Comparison of ENCODE assay signal across 8 cellular contexts in the genomic region with DNA sequence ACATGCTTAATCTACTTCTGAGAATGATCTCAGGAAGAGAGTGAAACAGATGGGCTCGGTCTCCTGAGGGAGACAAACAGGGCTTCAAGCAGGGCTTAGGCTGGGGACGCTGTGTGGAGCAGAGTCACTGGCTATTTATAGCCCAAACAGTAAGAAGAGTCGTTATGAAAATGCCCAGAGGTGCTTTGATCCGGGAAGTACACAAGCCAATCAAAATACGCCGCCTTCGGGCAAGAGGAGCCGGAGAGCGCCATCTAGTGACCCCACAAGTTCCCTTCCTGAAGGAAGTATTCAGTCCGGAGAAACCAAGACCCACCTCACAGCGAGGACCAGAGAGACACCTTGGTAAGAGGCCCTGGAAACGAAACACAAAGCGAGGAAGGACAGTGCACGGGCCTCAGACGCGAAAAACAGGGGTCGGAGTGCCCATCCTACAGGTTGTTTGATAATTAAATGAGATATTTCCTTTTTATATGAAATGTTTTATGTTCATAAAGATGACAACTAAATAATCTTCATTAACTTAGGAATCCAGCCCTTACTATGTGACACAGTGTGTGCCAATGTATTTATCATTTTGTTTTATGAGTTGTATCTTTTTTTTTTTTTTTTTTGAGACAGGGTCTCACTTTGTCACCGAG. TPM values are rescaled to one million over a fixed set of nuclear protein-coding genes. Genes with fewer than 3 reads are reported as not detected.
DNase-seq lines count a peak whose midpoint lies in the region; ATAC-seq and TF ChIP-seq lines count a peak whose summit lies in the region.

No MANE protein-coding gene starts in this region.

- H3K27ac Mint-ChIP-seq in activated naive CD4-positive, alpha-beta T cell treated with anti-CD3 and anti-CD28 coated beads for 36 hours, result peak overlapping the region; percentile 30

- H3K14ac ChIP-seq in trophoblast cell (ENCODE audit: low read length), result no peak overlapping the region

- no peak overlapping the region for H3K9ac ChIP-seq in trophoblast cell (ENCODE audit: low read length)

- peaks cover 4% of the 10 kb centered on the region for H3K79me1 ChIP-seq in trophoblast cell (ENCODE audit: low read length)

- peak overlapping the region; percentile 48 for H3K4me2 ChIP-seq in trophoblast cell (ENCODE audit: low read length)

- ATAC-seq in HG02588 (IDR thresholded peaks at IDR 0.05; ENCODE audit: unreplicated experiment), result peak; percentile 96

- H3K18ac ChIP-seq in trophoblast cell (ENCODE audit: low read length), result no peak overlapping the region

- H3K4ac ChIP-seq in trophoblast cell (ENCODE audit: low read depth, low read length), result no peak overlapping the region

- H2AK5ac ChIP-seq in trophoblast cell (ENCODE audit: low read length), result no peak overlapping the region

- H3K4me1 ChIP-seq in trophoblast cell (ENCODE audit: control insufficient read depth in 1 of 2, insufficient read depth in 2 of 2, low read length in 2 of 2), result no peaks in the 10 kb centered on the region
- H3K4me1 ChIP-seq in tibial artery, result peaks cover 0 to 11% (median 2%) of the 10 kb centered on the region in 4 donors

- H3K4me3 ChIP-seq in trophoblast cell (ENCODE audit: low read depth, low read length), result no peak overlapping the region
- H3K4me3 ChIP-seq in tibial artery, result peak overlapping the region; percentile 18 to 28

- H3K36me3 Mint-ChIP-seq in activated naive CD4-positive, alpha-beta T cell treated with anti-CD3 and anti-CD28 coated beads for 36 hours (ENCODE audit: low read depth), result no peaks in the 10 kb centered on the region

- in situ Hi-C loops in SK-MEL-5 (cut with HindIII; ENCODE audit: low pct_unique_long_range_greater_than_20kb, low sequenced_read_pairs), result no loop called here

- no peak overlapping the region for H2BK5ac ChIP-seq in trophoblast cell (ENCODE audit: low read depth, low read length, poor library complexity)

- H3K9me3 ChIP-seq in trophoblast cell (ENCODE audit: insufficient read depth, low read depth, low read length) (peaks cover 5% of the 10 kb centered on the region), tibial artery (peaks cover 0 to 6% (median 0%) of the 10 kb centered on the region in 3 donors)

- H2AFZ ChIP-seq in trophoblast cell (ENCODE audit: insufficient read depth, low read length, poor library complexity), result peak overlapping the region; percentile 60

- no peak overlapping the region for H3K23ac ChIP-seq in trophoblast cell (ENCODE audit: low read length)

- no peaks in the 10 kb centered on the region for H3K79me2 ChIP-seq in trophoblast cell (ENCODE audit: control insufficient read depth, insufficient read depth, low read length, poor library complexity)

- H4K12ac ChIP-seq in trophoblast cell (ENCODE audit: low read depth, low read length), result no peak overlapping the region

- H3K27me3 ChIP-seq in trophoblast cell (ENCODE audit: insufficient read depth, low read length), result no peaks in the 10 kb centered on the region
- no peaks in the 10 kb centered on the region for H3K27me3 ChIP-seq in tibial artery

- no peak overlapping the region for H4K8ac ChIP-seq in trophoblast cell (ENCODE audit: low read depth, low read length)

- H3K9me3 Mint-ChIP-seq in activated naive CD4-positive, alpha-beta T cell treated with anti-CD3 and anti-CD28 coated beads for 36 hours, result peaks cover 4% of the 10 kb centered on the region

- intact Hi-C loops in activated naive CD4-positive, alpha-beta T cell treated with anti-CD3 and anti-CD28 coated beads for 36 hours (cut with micrococcal nuclease), result loop anchor here (1.0 to 10.0 kb wide), 10 partner anchors 10 to 1545 kb away; a partner anchor contains a TSS
- intact Hi-C loops in tibial artery (cut with DNase I; ENCODE audit: low total_unique reads), result loop anchor here (2.0 to 5.0 kb wide), 2 partner anchors 57 to 132 kb away; a partner anchor contains a TSS

- H3K27ac ChIP-seq in trophoblast cell (ENCODE audit: low read depth, low read length) (no peak overlapping the region), tibial artery (no peak overlapping the region)

- DNase-seq in GM10266 (ENCODE audit: extremely low spot score) (peak; percentile 90), NCI-H1048 (lab: John Stamatoyannopoulos, UW) (peak; percentile 95), SK-MEL-5 (ENCODE audit: low read depth, low spot score) (peak; percentile 90), glomerular endothelial cell (ENCODE audit: extremely low read depth, low read depth, low spot score) (peak; percentile 72), trophoblast cell (peak; percentile 70 to 91), tibial artery (peak; percentile 79 to 86)
- peak; percentile 93 for DNase-seq in activated naive CD4-positive, alpha-beta T cell treated with anti-CD3 and anti-CD28 coated beads for 36 hours

- H4K91ac ChIP-seq in trophoblast cell (ENCODE audit: low read depth, low read length), result no peak overlapping the region

- H3K4me3 Mint-ChIP-seq in activated naive CD4-positive, alpha-beta T cell treated with anti-CD3 and anti-CD28 coated beads for 36 hours, result peak overlapping the region; percentile 32

- H2BK120ac ChIP-seq in trophoblast cell (ENCODE audit: insufficient read depth, low read length, poor library complexity), result no peak overlapping the region

- H3K36me3 ChIP-seq in trophoblast cell (ENCODE audit: control insufficient read depth in 1 of 2, insufficient read depth in 2 of 2, low read length in 2 of 2), result peaks cover 0 to 2% of the 10 kb centered on the region in 2 experiments
- no peaks in the 10 kb centered on the region for H3K36me3 ChIP-seq in tibial artery

- WGBS in trophoblast cell (ENCODE audit: extremely low coverage, insufficient coverage, insufficient read length), result no CpG with 5 or more reads among the region's 18 CpGs

- CTCF ChIA-PET in activated naive CD4-positive, alpha-beta T cell treated with anti-CD3 and anti-CD28 coated beads for 36 hours (lab: Charles Lee), result interaction anchor here (0.7 to 2.0 kb wide), 3 partner anchors 201 to 408 kb away, joined by 3 to 9 read pairs (median 4); no protein-coding TSS in a partner anchor

- H3K27me3 Mint-ChIP-seq in activated naive CD4-positive, alpha-beta T cell treated with anti-CD3 and anti-CD28 coated beads for 36 hours (ENCODE audit: low read depth), result peaks cover 6% of the 10 kb centered on the region

- H2BK12ac ChIP-seq in trophoblast cell (ENCODE audit: low read length), result no peak overlapping the region

- TF ChIP-seq CTCF in GM10266 (IDR thresholded peaks at IDR 0.05; ENCODE audit: control insufficient read depth, insufficient read depth, low read depth, missing control alignments) (peak; percentile 82), tibial artery (IDR thresholded peaks at IDR 0.05) (peak; percentile 78 to 81)

- peaks cover 2% of the 10 kb centered on the region for H3K4me1 Mint-ChIP-seq in activated naive CD4-positive, alpha-beta T cell treated with anti-CD3 and anti-CD28 coated beads for 36 hours (ENCODE audit: low read depth)

RNA-seq across cellular contexts. Expression of a gene that starts 25.0 kb away (rescaled TPM):
- total RNA-seq in SK-MEL-5 (2014; rRNA removed; shearing (Covaris generic)), result 74.3 and 88.0 TPM in 2 replicates
- 34.3 and 37.8 TPM in 2 replicates for polyA plus RNA-seq in SK-MEL-5 (2015; cell fraction: cytosol; rRNA removed)
- polyA plus RNA-seq in SK-MEL-5 (2015; cell fraction: nucleus; rRNA removed), result 10.8 and 12.0 TPM in 2 replicates
- 10 to 100 TPM; 23.8 to 24.3 TPM for total RNA-seq in activated naive CD4-positive, alpha-beta T cell treated with anti-CD3 and anti-CD28 coated beads for 36 hours
- 31.4 and 36.3 TPM in 2 replicates for total RNA-seq in glomerular endothelial cell
- polyA plus RNA-seq in trophoblast cell (2013), result 10.1 and 10.5 TPM in 2 replicates
